ENCODE assay signal across 24 cellular contexts in genomic region chr5:12467799-12468198, GRCh38.
"Had no signal": no experiment of that assay in that cellular context is flagged by ENCODE, and none has a peak within 500 bp of the region (broad histone marks: within the 10 kb centered on the region; RNA-seq: fewer than 3 reads in every experiment).

No MANE protein-coding gene starts in this region.

- H3K27ac ChIP-seq: colonic mucosa, epithelial cell of prostate, gastrocnemius medialis, left lung, neutrophil, parathyroid adenoma, sigmoid colon, suprapubic skin, transverse colon, vagina had no signal

- H3K9me3 ChIP-seq: colonic mucosa, gastrocnemius medialis, neutrophil, sigmoid colon, vagina had no signal

- H3K4me1 ChIP-seq: colonic mucosa, gastrocnemius medialis, left lung, parathyroid adenoma, sigmoid colon, suprapubic skin, transverse colon, vagina had no signal

- H3K4me3 ChIP-seq: colonic mucosa, gastrocnemius medialis, left lung, sigmoid colon, suprapubic skin, transverse colon, vagina had no signal

- H3K36me3 ChIP-seq: colonic mucosa, gastrocnemius medialis, left lung, neutrophil, sigmoid colon, suprapubic skin, transverse colon, vagina had no signal

- ATAC-seq: esophagus mucosa; gastrocnemius medialis; left cardiac atrium; left lung; natural killer cell; stimulated activated naive B cell treated with anti-CD40 and anti-IgM and Interleukin-4, amounts not matched to agents 10 μg/mL and 1 μg/mL and 100 μg/mL, for 72 hours had no signal

- H3K27me3 ChIP-seq: colonic mucosa, gastrocnemius medialis, left lung, neutrophil, sigmoid colon, suprapubic skin, transverse colon, vagina had no signal

- DNase-seq: caudate nucleus; colonic mucosa; effector CD8-positive, alpha-beta T cell; endodermal cell; foreskin fibroblast; gastrocnemius medialis; glutamatergic neuron; hypothalamus; left cardiac atrium; mammary epithelial cell; mesendoderm; midbrain; natural killer cell; sigmoid colon; stimulated activated CD4-positive, alpha-beta T cell treated with anti-CD3 and anti-CD28 coated beads, Interleukin-4, amount 100 ng/mL, for 4 hours; stimulated activated naive B cell treated with anti-CD40 and anti-IgM and Interleukin-4, amounts not matched to agents 10 μg/mL and 1 μg/mL and 100 μg/mL, for 72 hours; transverse colon had no signal
